Comparison of ENCODE assay signal across 1 cellular context in the genomic region with DNA sequence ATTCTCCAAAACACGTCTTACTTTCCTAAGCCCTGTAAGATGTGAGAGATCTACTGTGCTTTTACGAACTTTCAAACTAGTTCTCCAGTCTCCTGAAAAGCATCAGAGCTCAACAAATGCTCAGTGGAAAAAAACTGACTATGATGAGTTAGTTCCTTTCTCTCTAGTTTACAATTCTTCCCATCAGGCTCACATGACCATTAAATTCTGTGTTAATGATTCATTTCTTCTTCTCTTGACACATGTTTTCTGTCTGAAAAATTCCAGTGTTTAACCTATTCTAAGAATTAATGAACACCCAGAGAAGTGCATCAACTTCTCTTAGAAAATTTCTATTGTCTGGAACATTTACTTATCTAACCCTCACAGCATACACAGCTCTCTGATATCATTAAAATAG.
TF ChIP-seq lines count a peak whose summit lies in the region.

No MANE protein-coding gene starts in this region.

TF ChIP-seq in H1, 55 proteins besides CTCF, POLR2A, EP300 and RAD21:
- TF ChIP-seq SUZ12 (IDR thresholded peaks at IDR 0.05; ENCODE audit: low read length), result no peak
- no peak for TF ChIP-seq YY1 (IDR thresholded peaks at IDR 0.05; ENCODE audit: low read depth, low read length)
- TF ChIP-seq EGR1 (IDR thresholded peaks at IDR 0.05; ENCODE audit: borderline replicate concordance, low read depth, low read length), result no peak
- TF ChIP-seq ASH2L (IDR thresholded peaks at IDR 0.05; ENCODE audit: low read length), result no peak
- no peak for TF ChIP-seq SIX5 (IDR thresholded peaks at IDR 0.05; ENCODE audit: low read depth, low read length)
- no peak for TF ChIP-seq MAFK (IDR thresholded peaks at IDR 0.05; ENCODE audit: low read depth, low read length)
- TF ChIP-seq HDAC2 (IDR thresholded peaks at IDR 0.05; ENCODE audit: borderline replicate concordance in 1 of 2, low read depth in 2 of 2, low read length in 2 of 2), result no peak
- TF ChIP-seq RXRA (IDR thresholded peaks at IDR 0.05; ENCODE audit: insufficient read depth, low read depth, low read length), result no peak
- no peak for TF ChIP-seq TAF7 (optimal IDR thresholded peaks at IDR 0.05; ENCODE audit: borderline replicate concordance, low read depth, low read length)
- no peak for TF ChIP-seq E2F6 (IDR thresholded peaks at IDR 0.05)
- no peak for TF ChIP-seq KDM5A (IDR thresholded peaks at IDR 0.05; ENCODE audit: low read length)
- TF ChIP-seq ZNF274 (IDR thresholded peaks at IDR 0.05; ENCODE audit: borderline replicate concordance, extremely low read depth, low read length), result no peak
- TF ChIP-seq, protein P1, sequence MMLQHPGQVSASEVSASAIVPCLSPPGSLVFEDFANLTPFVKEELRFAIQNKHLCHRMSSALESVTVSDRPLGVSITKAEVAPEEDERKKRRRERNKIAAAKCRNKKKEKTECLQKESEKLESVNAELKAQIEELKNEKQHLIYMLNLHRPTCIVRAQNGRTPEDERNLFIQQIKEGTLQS (IDR thresholded peaks at IDR 0.05; ENCODE audit: insufficient read depth, low read depth, low read length), result no peak
- TF ChIP-seq TEAD4 (IDR thresholded peaks at IDR 0.05; ENCODE audit: low read depth, low read length), result no peak
- no peak for TF ChIP-seq RBBP5 (IDR thresholded peaks at IDR 0.05; ENCODE audit: borderline replicate concordance, low read depth, low read length)
- TF ChIP-seq SIRT6 (IDR thresholded peaks at IDR 0.05; ENCODE audit: low read length), result no peak
- TF ChIP-seq NRF1 (IDR thresholded peaks at IDR 0.05; ENCODE audit: low read depth, low read length), result no peak
- TF ChIP-seq POLR2AphosphoS5 (IDR thresholded peaks at IDR 0.05; ENCODE audit: low read depth, low read length), result no peak
- TF ChIP-seq, protein P2, sequence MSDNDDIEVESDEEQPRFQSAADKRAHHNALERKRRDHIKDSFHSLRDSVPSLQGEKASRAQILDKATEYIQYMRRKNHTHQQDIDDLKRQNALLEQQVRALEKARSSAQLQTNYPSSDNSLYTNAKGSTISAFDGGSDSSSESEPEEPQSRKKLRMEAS (IDR thresholded peaks at IDR 0.05), result no peak
- no peak for TF ChIP-seq CBX5 (IDR thresholded peaks at IDR 0.05; ENCODE audit: low read depth, low read length)
